9 cellular contexts compared by ENCODE assay signal in genomic region chr17:42386784-42387183, GRCh38. TPM values are rescaled to one million over a fixed set of nuclear protein-coding genes. Genes with fewer than 3 reads are reported as not detected.
DNase-seq lines count a peak whose midpoint lies in the region; ATAC-seq and TF ChIP-seq lines count a peak whose summit lies in the region.
"Had no signal": no experiment of that assay in that cellular context is flagged by ENCODE, and none has a peak within 500 bp of the region (broad histone marks: within the 10 kb centered on the region; RNA-seq: fewer than 3 reads in every experiment).

No MANE protein-coding gene starts in this region.

- H3K4me3 Mint-ChIP-seq in CD4-positive, alpha-beta memory T cell = peak overlapping the region; percentile 93 to 99 (median 96)

- no peaks in the 10 kb centered on the region for H3K36me3 ChIP-seq in CD4-positive, alpha-beta memory T cell (ENCODE audit: insufficient read depth, low read length)
- no peaks in the 10 kb centered on the region; the same call in none of the 2 replicates for H3K36me3 ChIP-seq in Panc1 (ENCODE audit: control insufficient read depth, insufficient read depth, low read length)
- H3K36me3 ChIP-seq in ovary = no peaks in the 10 kb centered on the region

- H3K9me3 Mint-ChIP-seq in CD4-positive, alpha-beta memory T cell = peaks cover 0 to 3% (median 0%) of the 10 kb centered on the region in 8 donors

- CTCF ChIA-PET in CD4-positive, alpha-beta memory T cell (lab: Charles Lee; ENCODE audit: partially characterized antibody) = interaction anchor here (1.0 kb wide), 1 partner anchor 28 kb away, joined by 3 read pairs; no protein-coding TSS in a partner anchor
- CTCF ChIA-PET in Panc1 (lab: Charles Lee) = no interaction called here

- TF ChIP-seq EP300 in ovary (IDR thresholded peaks at IDR 0.05) = no peak

- H3K4me3 ChIP-seq in CD4-positive, alpha-beta memory T cell (ENCODE audit: low read length in 2 of 2) = peak overlapping the region; percentile 77 to 86
- H3K4me3 ChIP-seq in Panc1 (ENCODE audit: low read depth in 2 of 2, low read length in 2 of 2) = peak overlapping the region; percentile 66 to 93
- peak overlapping the region; percentile 100 for H3K4me3 ChIP-seq in ovary

- H3K27me3 Mint-ChIP-seq in CD4-positive, alpha-beta memory T cell = no peaks in the 10 kb centered on the region

- H3K4me1 ChIP-seq in CD4-positive, alpha-beta memory T cell (ENCODE audit: insufficient read depth, low read length) = peaks cover 50% of the 10 kb centered on the region
- H3K4me1 ChIP-seq in Panc1 (ENCODE audit: control insufficient read depth, insufficient read depth, low read length) = peaks cover 36% of the 10 kb centered on the region
- H3K4me1 ChIP-seq in ovary (ENCODE audit: insufficient read depth) = peaks cover 1% of the 10 kb centered on the region

- peak overlapping the region; percentile 99 to 100 (median 100) for H3K27ac Mint-ChIP-seq in CD4-positive, alpha-beta memory T cell

- no peak for TF ChIP-seq POLR2A in ovary (IDR thresholded peaks at IDR 0.05)

- TSS peak; percentile 78 for BruUV-seq in Panc1 (replicated peaks; lab: Mats Ljungman, UMichigan)

- peaks cover 0 to 22% of the 10 kb centered on the region in 2 donors for H3K36me3 Mint-ChIP-seq in CD4-positive, alpha-beta memory T cell

- in situ Hi-C loops in Panc1 (cut with HindIII; ENCODE audit: low pct_unique_long_range_greater_than_20kb, low sequenced_read_pairs) = no loop called here

- POLR2A ChIA-PET in CD4-positive, alpha-beta memory T cell (lab: Charles Lee; ENCODE audit: partially characterized antibody) = interaction anchor here (0.9 to 3.4 kb wide), 2 partner anchors 8 to 46 kb away, joined by 3 to 40 read pairs; no protein-coding TSS in a partner anchor
- POLR2A ChIA-PET in Panc1 (lab: Charles Lee) = no interaction called here

- no peak for ATAC-seq in Panc1

- DNase-seq in CD4-positive, alpha-beta memory T cell = no peak
- no peak for DNase-seq in Panc1 (ENCODE audit: low read depth, low spot score)
- DNase-seq in epithelial cell of prostate (ENCODE audit: low read depth, low spot score) = no peak
- DNase-seq in ovary = no peak
- DNase-seq in SHP77 treated with DMSO at 0.1 percent for 48 hours (lab: John Stamatoyannopoulos, UW) = no peak
- DNase-seq in NCI-H1105 (lab: John Stamatoyannopoulos, UW) = no peak
- no peak for DNase-seq in NCI-H748 (lab: John Stamatoyannopoulos, UW; ENCODE audit: unreplicated experiment)
- DNase-seq in OCI-M1 (lab: John Stamatoyannopoulos, UW) = no peak
- DNase-seq: NCI-H1436 had no signal

- peak overlapping the region; percentile 99 for H3K27ac ChIP-seq in CD4-positive, alpha-beta memory T cell (ENCODE audit: low read depth, low read length)
- H3K27ac ChIP-seq in Panc1 (ENCODE audit: low read length) = peak overlapping the region; percentile 91
- peak overlapping the region; percentile 89 for H3K27ac ChIP-seq in epithelial cell of prostate
- H3K27ac ChIP-seq in ovary = no peak overlapping the region

- H3K4me1 Mint-ChIP-seq in CD4-positive, alpha-beta memory T cell = peaks cover 31 to 71% (median 50%) of the 10 kb centered on the region in 4 donors

- H3K9me3 ChIP-seq in CD4-positive, alpha-beta memory T cell (ENCODE audit: control insufficient read depth in 1 of 2, low read length in 2 of 2) = no peaks in the 10 kb centered on the region
- H3K9me3 ChIP-seq in Panc1 (ENCODE audit: control insufficient read depth, insufficient read depth, low read depth, low read length) (no peaks in the 10 kb centered on the region), ovary (no peaks in the 10 kb centered on the region)

- no peaks in the 10 kb centered on the region for H3K27me3 ChIP-seq in CD4-positive, alpha-beta memory T cell (ENCODE audit: insufficient read depth, low read length)
- no peaks in the 10 kb centered on the region for H3K27me3 ChIP-seq in Panc1 (ENCODE audit: control insufficient read depth, insufficient read depth, low read length)
- no peaks in the 10 kb centered on the region for H3K27me3 ChIP-seq in ovary

- intact Hi-C loops in CD4-positive, alpha-beta memory T cell (cut with micrococcal nuclease) = loop anchor here (5.0 to 10.0 kb wide), 2 partner anchors 64 to 702 kb away; partner anchors contain the start of gene EIF1
- intact Hi-C loops in Panc1 (cut with micrococcal nuclease; ENCODE audit: unreplicated experiment) = loop anchor here (10.0 kb wide), 1 partner anchor 62 kb away; no protein-coding TSS in a partner anchor
- intact Hi-C loops in ovary (cut with DNase I) = no loop called here

- TF ChIP-seq CTCF in Panc1 (IDR thresholded peaks at IDR 0.05) (no peak), ovary (IDR thresholded peaks at IDR 0.05) (no peak)

RNA-seq across cellular contexts. Expression of gene STAT3, which starts 1.5 kb away (rescaled TPM):
- 100 to 1,000 TPM; 129 to 131 TPM for total RNA-seq in CD4-positive, alpha-beta memory T cell
- polyA plus RNA-seq in CD4-positive, alpha-beta memory T cell = 100 to 1,000 TPM; 103 to 147 TPM
- 287 TPM for total RNA-seq in Panc1 (2021; ENCODE audit: unreplicated experiment)
- 210 TPM for polyA plus RNA-seq in Panc1 (2012; ENCODE audit: insufficient read length)
- 100 to 1,000 TPM; 118 to 301 (median 207) TPM for total RNA-seq in ovary
- polyA plus RNA-seq in ovary = 100 to 1,000 TPM in 1 of 2 donors, 10 to 100 TPM in 1; 58.3 to 129 TPM

RNA-seq across cellular contexts. Expression of gene CAVIN1, which starts 36.3 kb away (rescaled TPM):
- total RNA-seq in CD4-positive, alpha-beta memory T cell = under 1 TPM; 0.52 to 0.61 TPM
- 1 to 10 TPM in 1 of 2 donors, not detected in 1; 1.5 TPM for polyA plus RNA-seq in CD4-positive, alpha-beta memory T cell
- total RNA-seq in Panc1 (2021; ENCODE audit: unreplicated experiment) (315 TPM), ovary (100 to 1,000 TPM; 122 to 407 (median 281) TPM)
- 283 TPM for polyA plus RNA-seq in Panc1 (2012; ENCODE audit: insufficient read length)
- polyA plus RNA-seq in ovary = 100 to 1,000 TPM; 226 to 253 TPM

Comparison
In these comparisons a context has a peak if more than half of its experiments do, and no peak if none do; other contexts are left out.
1. H3K27ac ChIP-seq: peak in CD4-positive, alpha-beta memory T cell (single experiment), Panc1 (single experiment) and epithelial cell of prostate (single experiment); none in ovary (0 of 2).
2. RNA of gene CAVIN1, which starts 36.3 kb away (total RNA-seq): 315 TPM in Panc1 (single experiment) and 122 to 407 TPM in ovary; 0.52 to 0.61 TPM in CD4-positive, alpha-beta memory T cell; every median in the first group is over 10 times any median in the second.
3. intact Hi-C loops: an anchor here in CD4-positive, alpha-beta memory T cell (5.0 to 10.0 kb wide) and Panc1 (10.0 kb wide); none called in ovary.
4. Peak in every context shown above with its lines, with median percentiles within 50 percentile points of each other: H3K4me3 ChIP-seq.